1 cellular context compared by ENCODE assay signal in the genomic region with DNA sequence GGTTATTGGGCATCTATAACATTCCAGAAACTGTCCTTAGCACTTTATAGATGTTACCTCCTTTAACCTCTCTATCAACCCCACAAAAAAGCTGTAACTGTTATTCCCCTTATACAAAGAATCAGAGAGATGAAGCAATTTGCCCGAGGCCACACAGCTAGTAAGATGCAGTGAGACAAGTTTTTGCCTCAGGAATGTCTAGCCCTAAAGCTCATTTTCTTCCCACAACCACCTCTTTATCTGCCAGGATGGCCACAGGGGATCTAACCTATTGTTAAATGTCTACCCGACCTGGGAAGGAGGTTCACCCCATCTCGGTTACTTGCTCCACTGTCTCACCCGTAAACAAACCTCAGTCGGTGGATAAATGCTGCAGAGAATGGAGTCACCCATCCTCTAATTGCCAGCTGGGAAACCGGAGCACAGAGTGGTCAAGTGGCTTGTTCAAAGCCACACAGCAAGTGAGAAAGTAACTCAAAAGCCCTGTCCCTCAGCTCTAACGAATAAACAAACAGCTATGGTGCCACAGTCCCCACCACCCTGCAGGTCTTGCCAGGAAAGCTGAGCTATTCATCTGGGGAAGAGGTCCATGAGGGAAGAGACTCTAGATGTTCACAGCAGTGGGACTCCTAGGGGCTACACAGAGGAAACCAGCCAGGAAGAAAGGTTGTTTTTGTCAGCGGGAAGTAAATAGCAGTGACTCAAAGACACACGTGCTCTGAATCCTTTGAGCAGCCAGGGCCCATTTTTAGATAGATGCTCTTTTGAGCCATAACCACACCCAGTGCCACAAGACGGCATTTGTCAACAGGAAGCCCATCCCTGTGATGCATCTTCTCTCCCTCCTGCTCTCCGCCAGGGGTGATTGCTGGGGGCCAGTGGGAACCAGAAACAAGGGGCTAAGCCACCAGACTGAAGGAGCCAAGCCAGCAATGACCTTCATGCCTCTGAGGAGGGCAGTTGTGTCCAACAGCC.
TF ChIP-seq lines count a peak whose summit lies in the region.

No MANE protein-coding gene starts in this region.

TF ChIP-seq in HEK293, 187 proteins besides CTCF, POLR2A, EP300 and RAD21 (continued from another document):
- TF ChIP-seq ZNF426 (tag by site-specific recombination; IDR thresholded peaks at IDR 0.05) = no peak
- TF ChIP-seq KLF16 (tag by site-specific recombination; IDR thresholded peaks at IDR 0.05) = no peak
- TF ChIP-seq, protein P1, sequence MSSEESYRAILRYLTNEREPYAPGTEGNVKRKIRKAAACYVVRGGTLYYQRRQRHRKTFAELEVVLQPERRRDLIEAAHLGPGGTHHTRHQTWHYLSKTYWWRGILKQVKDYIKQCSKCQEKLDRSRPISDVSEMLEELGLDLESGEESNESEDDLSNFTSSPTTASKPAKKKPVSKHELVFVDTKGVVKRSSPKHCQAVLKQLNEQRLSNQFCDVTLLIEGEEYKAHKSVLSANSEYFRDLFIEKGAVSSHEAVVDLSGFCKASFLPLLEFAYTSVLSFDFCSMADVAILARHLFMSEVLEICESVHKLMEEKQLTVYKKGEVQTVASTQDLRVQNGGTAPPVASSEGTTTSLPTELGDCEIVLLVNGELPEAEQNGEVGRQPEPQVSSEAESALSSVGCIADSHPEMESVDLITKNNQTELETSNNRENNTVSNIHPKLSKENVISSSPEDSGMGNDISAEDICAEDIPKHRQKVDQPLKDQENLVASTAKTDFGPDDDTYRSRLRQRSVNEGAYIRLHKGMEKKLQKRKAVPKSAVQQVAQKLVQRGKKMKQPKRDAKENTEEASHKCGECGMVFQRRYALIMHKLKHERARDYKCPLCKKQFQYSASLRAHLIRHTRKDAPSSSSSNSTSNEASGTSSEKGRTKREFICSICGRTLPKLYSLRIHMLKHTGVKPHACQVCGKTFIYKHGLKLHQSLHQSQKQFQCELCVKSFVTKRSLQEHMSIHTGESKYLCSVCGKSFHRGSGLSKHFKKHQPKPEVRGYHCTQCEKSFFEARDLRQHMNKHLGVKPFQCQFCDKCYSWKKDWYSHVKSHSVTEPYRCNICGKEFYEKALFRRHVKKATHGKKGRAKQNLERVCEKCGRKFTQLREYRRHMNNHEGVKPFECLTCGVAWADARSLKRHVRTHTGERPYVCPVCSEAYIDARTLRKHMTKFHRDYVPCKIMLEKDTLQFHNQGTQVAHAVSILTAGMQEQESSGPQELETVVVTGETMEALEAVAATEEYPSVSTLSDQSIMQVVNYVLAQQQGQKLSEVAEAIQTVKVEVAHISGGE (tag by site-specific recombination; conservative IDR thresholded peaks at IDR 0.05; ENCODE audit: low read depth) = no peak
- TF ChIP-seq ZNF768 (tag by site-specific recombination; IDR thresholded peaks at IDR 0.05) = peak; percentile 27; the same call in 1 of the 2 replicates
- no peak for TF ChIP-seq REST (tag by site-specific recombination; IDR thresholded peaks at IDR 0.05)
- no peak for TF ChIP-seq ZSCAN23 (tag by site-specific recombination; IDR thresholded peaks at IDR 0.05)
- TF ChIP-seq, protein P2, sequence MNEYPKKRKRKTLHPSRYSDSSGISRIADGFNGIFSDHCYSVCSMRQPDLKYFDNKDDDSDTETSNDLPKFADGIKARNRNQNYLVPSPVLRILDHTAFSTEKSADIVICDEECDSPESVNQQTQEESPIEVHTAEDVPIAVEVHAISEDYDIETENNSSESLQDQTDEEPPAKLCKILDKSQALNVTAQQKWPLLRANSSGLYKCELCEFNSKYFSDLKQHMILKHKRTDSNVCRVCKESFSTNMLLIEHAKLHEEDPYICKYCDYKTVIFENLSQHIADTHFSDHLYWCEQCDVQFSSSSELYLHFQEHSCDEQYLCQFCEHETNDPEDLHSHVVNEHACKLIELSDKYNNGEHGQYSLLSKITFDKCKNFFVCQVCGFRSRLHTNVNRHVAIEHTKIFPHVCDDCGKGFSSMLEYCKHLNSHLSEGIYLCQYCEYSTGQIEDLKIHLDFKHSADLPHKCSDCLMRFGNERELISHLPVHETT (tag by site-specific recombination; IDR thresholded peaks at IDR 0.05) = no peak
- no peak for TF ChIP-seq ZNF629 (tag by site-specific recombination; IDR thresholded peaks at IDR 0.05)
TF ChIP-seq in HEK293: peak in this region for 2.
